ENCODE assay signal across 8 cellular contexts in genomic region chr1:145957443-145958319, GRCh38. TPM values are rescaled to one million over a fixed set of nuclear protein-coding genes. Genes with fewer than 3 reads are reported as not detected.
DNase-seq lines count a peak whose midpoint lies in the region; ATAC-seq and TF ChIP-seq lines count a peak whose summit lies in the region.

LIX1L (minus strand) TSS chr1:145958017; CDS start chr1:145957927, 90 bp downstream.

- H3K9me3 Mint-ChIP-seq in activated CD4-positive, alpha-beta T cell treated with anti-CD3 and anti-CD28 coated beads for 36 hours (ENCODE audit: low read depth), result no peaks in the 10 kb centered on the region

- H3K27me3 Mint-ChIP-seq in activated CD4-positive, alpha-beta T cell treated with anti-CD3 and anti-CD28 coated beads for 36 hours, result no peaks in the 10 kb centered on the region

- ATAC-seq in HG03442 (IDR thresholded peaks at IDR 0.05; ENCODE audit: unreplicated experiment), result peak; percentile 88
- ATAC-seq in activated CD4-positive, alpha-beta T cell treated with anti-CD3 and anti-CD28 coated beads for 36 hours, result peak; percentile 89

- intact Hi-C loops in activated CD4-positive, alpha-beta T cell treated with anti-CD3 and anti-CD28 coated beads for 36 hours (cut with DNase I, micrococcal nuclease), result loop anchor here (1.0 to 2.0 kb wide), 9 partner anchors 22 to 99 kb away; partner anchors contain the start of genes PIAS3 (in 2 of the 2), RBM8A (in 2 of the 2), ANKRD35 (in 1 of the 2) and PEX11B (in 1 of the 2)

- peak within 1 kb of the TSS; percentile 93 for H3K27ac Mint-ChIP-seq in activated CD4-positive, alpha-beta T cell treated with anti-CD3 and anti-CD28 coated beads for 36 hours

- H3K36me3 Mint-ChIP-seq in activated CD4-positive, alpha-beta T cell treated with anti-CD3 and anti-CD28 coated beads for 36 hours (ENCODE audit: low read depth), result peaks cover 16% of the 10 kb centered on the region

- CTCF ChIA-PET in activated CD4-positive, alpha-beta T cell treated with anti-CD3 and anti-CD28 coated beads for 36 hours (lab: Charles Lee), result interaction anchor here (0.6 to 5.1 kb wide), 15 partner anchors 12 to 359 kb away, joined by 3 to 38 read pairs (median 4); partner anchors contain the start of genes NUDT17, PIAS3, RBM8A and TXNIP

- peak within 1 kb of the TSS; percentile 84 for H3K4me3 ChIP-seq in choroid plexus epithelial cell (ENCODE audit: low read depth, low read length)

- H3K4me3 Mint-ChIP-seq in activated CD4-positive, alpha-beta T cell treated with anti-CD3 and anti-CD28 coated beads for 36 hours, result peak within 1 kb of the TSS; percentile 87

- TF ChIP-seq CTCF in choroid plexus epithelial cell (conservative IDR thresholded peaks at IDR 0.05; ENCODE audit: low read depth, low read length), result no peak

- DNase-seq in AML-193 (lab: John Stamatoyannopoulos, UW), result peak; percentile 94 to 95
- DNase-seq in GM19238 (ENCODE audit: insufficient read length, low spot score), result peak; percentile 92
- DNase-seq in NCI-H524 (lab: John Stamatoyannopoulos, UW), result peak; percentile 92 to 98
- peak; percentile 98 for DNase-seq in activated CD4-positive, alpha-beta T cell treated with anti-CD3 and anti-CD28 coated beads for 36 hours
- DNase-seq in choroid plexus epithelial cell (ENCODE audit: low read depth), result peak; percentile 98
- DNase-seq in kidney glomerular epithelial cell (lab: John Stamatoyannopoulos, UW), result peak; percentile 94
- peak; percentile 83 to 85 for DNase-seq in stimulated activated CD4-positive, alpha-beta T cell treated with anti-CD3 and anti-CD28 coated beads, Interleukin-1b, Interleukin-23, amount 100 ng/mL, for 1 hour (ENCODE audit: low read depth in 2 of 2)

- peaks cover 59% of the 10 kb centered on the region for H3K4me1 Mint-ChIP-seq in activated CD4-positive, alpha-beta T cell treated with anti-CD3 and anti-CD28 coated beads for 36 hours

- POLR2A ChIA-PET in activated CD4-positive, alpha-beta T cell treated with anti-CD3 and anti-CD28 coated beads for 36 hours (lab: Charles Lee), result interaction anchor here (0.7 to 3.5 kb wide), 10 partner anchors 22 to 112 kb away, joined by 3 to 43 read pairs (median 4); partner anchors contain the start of genes ANKRD35, NUDT17, PIAS3 and RBM8A

RNA-seq across cellular contexts. Expression of gene LIX1L, which starts in this region (rescaled TPM):
- 10 to 100 TPM; 44.9 to 49.4 TPM for total RNA-seq in activated CD4-positive, alpha-beta T cell treated with anti-CD3 and anti-CD28 coated beads for 36 hours

Comparison
In these comparisons a context has a peak if more than half of its experiments do, and no peak if none do; other contexts are left out.
1. Peak in every context shown above with its lines: DNase-seq, ATAC-seq and H3K4me3 ChIP-seq.